Comparison of ENCODE assay signal across 9 cellular contexts in genomic region chr11:78801161-78801884, GRCh38.
DNase-seq lines count a peak whose midpoint lies in the region; FAIRE-seq and TF ChIP-seq lines count a peak whose summit lies in the region.
"Had no signal": no experiment of that assay in that cellular context is flagged by ENCODE, and none has a peak within 500 bp of the region (broad histone marks: within the 10 kb centered on the region; RNA-seq: fewer than 3 reads in every experiment).

No MANE protein-coding gene starts in this region.

- TF ChIP-seq CTCF in astrocyte of the cerebellum (IDR thresholded peaks at IDR 0.05; ENCODE audit: low read depth, low read length, missing control alignments) (no peak), keratinocyte (optimal IDR thresholded peaks at IDR 0.05 in 1 of 3, IDR thresholded peaks at IDR 0.05 in 1 of 3, conservative IDR thresholded peaks at IDR 0.05 in 1 of 3; ENCODE audit: extremely low read depth in 1 of 3, insufficient read depth in 2 of 3, low read length in 3 of 3) (no peak)

- peaks cover 2% of the 10 kb centered on the region for H3K9me1 ChIP-seq in keratinocyte (ENCODE audit: control insufficient read depth, extremely low read depth, insufficient read depth, low read length)

- H3K9ac ChIP-seq in keratinocyte (ENCODE audit: control insufficient read depth, extremely low read depth, insufficient read depth, low read length): peak overlapping the region; percentile 10

- peaks cover 22% of the 10 kb centered on the region for H3K4me1 ChIP-seq in keratinocyte (ENCODE audit: control insufficient read depth, extremely low read depth, insufficient read depth, low read length)

- no peaks in the 10 kb centered on the region for H4K20me1 ChIP-seq in keratinocyte (ENCODE audit: control insufficient read depth, extremely low read depth, insufficient read depth, low read length)

- peak overlapping the region; percentile 2 for H3K4me2 ChIP-seq in keratinocyte (ENCODE audit: control insufficient read depth, extremely low read depth, insufficient read depth, low read depth, low read length)

- H3K4me3 ChIP-seq in astrocyte of the cerebellum (ENCODE audit: low read depth, low read length): no peak overlapping the region
- H3K4me3 ChIP-seq in keratinocyte (ENCODE audit: control insufficient read depth in 2 of 3, extremely low read depth in 1 of 3, insufficient read depth in 2 of 3, low read depth in 1 of 3, low read length in 3 of 3): no peak overlapping the region

- in situ Hi-C loops in astrocyte of the cerebellum (cut with HindIII; ENCODE audit: low sequenced_read_pairs): no loop called here

- no peaks in the 10 kb centered on the region for H3K79me2 ChIP-seq in keratinocyte (ENCODE audit: control insufficient read depth, insufficient read depth, low read length)

- FAIRE-seq in keratinocyte (lab: Jason Lieb, UNC): peak; percentile 91

- dilution Hi-C loops in keratinocyte (cut with MboI; ENCODE audit: extremely low pct_ligation_motif_present, low sequenced_read_pairs): no loop called here

- H3K27ac ChIP-seq in keratinocyte (ENCODE audit: control insufficient read depth, insufficient read depth, low read length) (peak overlapping the region; percentile 42), temporal lobe (ENCODE audit: low read depth, low read length) (peak overlapping the region; percentile 36)

- no peak overlapping the region for H2AFZ ChIP-seq in keratinocyte (ENCODE audit: control insufficient read depth, low read length)

- DNase-seq in LHCN-M2 (ENCODE audit: low read depth) (peak; percentile 48), astrocyte of the cerebellum (ENCODE audit: low read depth) (peak; percentile 91), keratinocyte (ENCODE audit: low read depth, low spot score) (peak; percentile 45), D341Med (ENCODE audit: low spot score) (no peak), cerebellar cortex (ENCODE audit: low spot score) (no peak), NCI-H1417 treated with DMSO at 0.1 percent for 48 hours (lab: John Stamatoyannopoulos, UW) (no peak)
- no peak for DNase-seq in NK-92 treated with Interleukin-12 subunit alpha and Interleukin-12 subunit beta, amount 100 ng/mL, for 24 hours (lab: John Stamatoyannopoulos, UW)
- DNase-seq: activated CD8-positive, alpha-beta T cell treated with anti-CD3 and anti-CD28 coated beads for 36 hours had no signal

- H3K36me3 ChIP-seq in keratinocyte (ENCODE audit: control insufficient read depth in 2 of 2, extremely low read depth in 1 of 2, insufficient read depth in 2 of 2, low read length in 2 of 2): no peaks in the 10 kb centered on the region

- no peaks in the 10 kb centered on the region for H3K27me3 ChIP-seq in keratinocyte (ENCODE audit: control insufficient read depth, extremely low read depth, insufficient read depth, low read length)

- no peaks in the 10 kb centered on the region for H3K9me3 ChIP-seq in keratinocyte (ENCODE audit: control insufficient read depth, low read depth, low read length)

Comparison
In these comparisons a context has a peak if more than half of its experiments do, and no peak if none do; other contexts are left out.
1. DNase-seq: peak in LHCN-M2 (single experiment), astrocyte of the cerebellum (single experiment) and keratinocyte (single experiment); none in NK-92 treated with Interleukin-12 subunit alpha and Interleukin-12 subunit beta, amount 100 ng/mL, for 24 hours (single experiment), D341Med (single experiment), cerebellar cortex (single experiment) and NCI-H1417 treated with DMSO at 0.1 percent for 48 hours (single experiment).